Comparison of ENCODE assay signal across 35 cellular contexts in genomic region chr17:63493411-63493810, GRCh38. TPM values are rescaled to one million over a fixed set of nuclear protein-coding genes. Genes with fewer than 3 reads are reported as not detected.
"Had no signal": no experiment of that assay in that cellular context is flagged by ENCODE, and none has a peak within 500 bp of the region (broad histone marks: within the 10 kb centered on the region; RNA-seq: fewer than 3 reads in every experiment).

No MANE protein-coding gene starts in this region.

- FAIRE-seq: colon had no signal

- H3K27ac Mint-ChIP-seq: activated CD4-positive, alpha-beta memory T cell treated with anti-CD3 and anti-CD28 coated beads for 36 hours; activated CD4-positive, alpha-beta T cell treated with anti-CD3 and anti-CD28 coated beads for 36 hours; activated CD4-positive, alpha-beta T cell treated with anti-CD3 and anti-CD28 coated beads, Interleukin-2, amount 10 ng/mL, durations not matched to agents 24 days and 14 days; activated CD8-positive, alpha-beta memory T cell treated with anti-CD3 and anti-CD28 coated beads, Interleukin-2, amount 10 ng/mL, durations not matched to agents 7 days and 5 days; activated CD8-positive, alpha-beta T cell treated with anti-CD3 and anti-CD28 coated beads, Interleukin-2, amount 10 ng/mL, durations not matched to agents 7 days and 5 days; activated naive CD4-positive, alpha-beta T cell treated with anti-CD3 and anti-CD28 coated beads for 36 hours; activated naive CD4-positive, alpha-beta T cell treated with anti-CD3 and anti-CD28 coated beads, Interleukin-2, amount 50 U/mL, for 24 hours; activated naive CD8-positive, alpha-beta T cell treated with anti-CD3 and anti-CD28 coated beads for 36 hours; activated naive CD8-positive, alpha-beta T cell treated with anti-CD3 and anti-CD28 coated beads, Interleukin-2, amount 50 U/mL, for 24 hours; activated T-helper 1 cell treated with anti-CD3 and anti-CD28 coated beads, Interleukin-12 subunit alpha, Interleukin-12 subunit beta, Interleukin-2, Interleukin-4 antibody, amounts not matched to agents 30 ng/mL and 10 ng/mL and 1 ng/mL, durations not matched to agents 14 hours and 24 hours and 36 hours; activated T-helper 2 cell treated with anti-CD3 and anti-CD28 coated beads, Interferon-gamma antibody, Interleukin-2, Interleukin-4, amounts not matched to agents 10 μg/mL and 5 μg/mL and 100 μg/mL, durations not matched to agents 14 hours and 24 hours and 36 hours; effector memory CD8-positive, alpha-beta T cell had no signal

- ATAC-seq: activated CD4-positive, alpha-beta T cell treated with anti-CD3 and anti-CD28 coated beads for 36 hours; activated CD8-positive, alpha-beta memory T cell treated with anti-CD3 and anti-CD28 coated beads, Interleukin-2, amount 10 ng/mL, durations not matched to agents 7 days and 5 days; activated CD8-positive, alpha-beta T cell treated with anti-CD3 and anti-CD28 coated beads, Interleukin-2, amount 10 ng/mL, durations not matched to agents 7 days and 5 days; activated naive CD8-positive, alpha-beta T cell treated with anti-CD3 and anti-CD28 coated beads, Interleukin-2, amount 50 U/mL, for 24 hours; body of pancreas; effector memory CD8-positive, alpha-beta T cell; foreskin keratinocyte; gastrocnemius medialis had no signal

- H3K4me3 Mint-ChIP-seq: activated CD4-positive, alpha-beta memory T cell treated with anti-CD3 and anti-CD28 coated beads for 36 hours; activated CD4-positive, alpha-beta T cell treated with anti-CD3 and anti-CD28 coated beads for 36 hours; activated CD4-positive, alpha-beta T cell treated with anti-CD3 and anti-CD28 coated beads, Interleukin-2, amount 10 ng/mL, durations not matched to agents 24 days and 14 days; activated CD8-positive, alpha-beta memory T cell treated with anti-CD3 and anti-CD28 coated beads, Interleukin-2, amount 10 ng/mL, durations not matched to agents 7 days and 5 days; activated CD8-positive, alpha-beta T cell treated with anti-CD3 and anti-CD28 coated beads, Interleukin-2, amount 10 ng/mL, durations not matched to agents 7 days and 5 days; activated naive CD4-positive, alpha-beta T cell treated with anti-CD3 and anti-CD28 coated beads for 36 hours; activated naive CD4-positive, alpha-beta T cell treated with anti-CD3 and anti-CD28 coated beads, Interleukin-2, amount 50 U/mL, for 24 hours; activated naive CD8-positive, alpha-beta T cell treated with anti-CD3 and anti-CD28 coated beads for 36 hours; activated naive CD8-positive, alpha-beta T cell treated with anti-CD3 and anti-CD28 coated beads, Interleukin-2, amount 50 U/mL, for 24 hours; activated T-helper 1 cell treated with anti-CD3 and anti-CD28 coated beads, Interleukin-12 subunit alpha, Interleukin-12 subunit beta, Interleukin-2, Interleukin-4 antibody, amounts not matched to agents 30 ng/mL and 10 ng/mL and 1 ng/mL, durations not matched to agents 14 hours and 24 hours and 36 hours; effector memory CD8-positive, alpha-beta T cell had no signal

- H3K9me3 Mint-ChIP-seq: activated CD4-positive, alpha-beta memory T cell treated with anti-CD3 and anti-CD28 coated beads for 36 hours; activated CD4-positive, alpha-beta T cell treated with anti-CD3 and anti-CD28 coated beads, Interleukin-2, amount 10 ng/mL, durations not matched to agents 24 days and 14 days; activated naive CD4-positive, alpha-beta T cell treated with anti-CD3 and anti-CD28 coated beads for 36 hours; activated naive CD4-positive, alpha-beta T cell treated with anti-CD3 and anti-CD28 coated beads, Interleukin-2, amount 50 U/mL, for 24 hours; activated naive CD8-positive, alpha-beta T cell treated with anti-CD3 and anti-CD28 coated beads for 36 hours; activated naive CD8-positive, alpha-beta T cell treated with anti-CD3 and anti-CD28 coated beads, Interleukin-2, amount 50 U/mL, for 24 hours; activated T-helper 1 cell treated with anti-CD3 and anti-CD28 coated beads, Interleukin-12 subunit alpha, Interleukin-12 subunit beta, Interleukin-2, Interleukin-4 antibody, amounts not matched to agents 30 ng/mL and 10 ng/mL and 1 ng/mL, durations not matched to agents 14 hours and 24 hours and 36 hours; activated T-helper 2 cell treated with anti-CD3 and anti-CD28 coated beads, Interferon-gamma antibody, Interleukin-2, Interleukin-4, amounts not matched to agents 10 μg/mL and 5 μg/mL and 100 μg/mL, durations not matched to agents 14 hours and 24 hours and 36 hours; effector memory CD8-positive, alpha-beta T cell had no signal

- H3K27ac ChIP-seq: adrenal gland, body of pancreas, esophagus muscularis mucosa, foreskin keratinocyte, gastrocnemius medialis had no signal

- H3K36me3 Mint-ChIP-seq: activated CD4-positive, alpha-beta memory T cell treated with anti-CD3 and anti-CD28 coated beads for 36 hours; activated CD8-positive, alpha-beta memory T cell treated with anti-CD3 and anti-CD28 coated beads, Interleukin-2, amount 10 ng/mL, durations not matched to agents 7 days and 5 days; activated naive CD4-positive, alpha-beta T cell treated with anti-CD3 and anti-CD28 coated beads, Interleukin-2, amount 50 U/mL, for 24 hours; activated naive CD8-positive, alpha-beta T cell treated with anti-CD3 and anti-CD28 coated beads for 36 hours had no signal

- H3K27me3 ChIP-seq: adrenal gland, body of pancreas, esophagus muscularis mucosa, gastrocnemius medialis had no signal

- H3K9me3 ChIP-seq: adrenal gland, body of pancreas, esophagus muscularis mucosa, gastrocnemius medialis had no signal

- H3K4me3 ChIP-seq: adrenal gland, body of pancreas, esophagus muscularis mucosa, gastrocnemius medialis had no signal

- DNase-seq: activated CD4-positive, alpha-beta memory T cell treated with anti-CD3 and anti-CD28 coated beads for 36 hours; activated CD4-positive, alpha-beta T cell treated with anti-CD3 and anti-CD28 coated beads for 36 hours; activated CD4-positive, alpha-beta T cell treated with anti-CD3 and anti-CD28 coated beads, Interleukin-2, amount 10 ng/mL, durations not matched to agents 24 days and 14 days; activated CD4-positive, CD25-positive, alpha-beta regulatory T cell; activated CD4-positive, CD25-positive, alpha-beta regulatory T cell treated with anti-CD3 and anti-CD28 coated beads, Interleukin-2, amount 50 U/mL, for 72 hours; activated CD8-positive, alpha-beta memory T cell treated with anti-CD3 and anti-CD28 coated beads, Interleukin-2, amount 10 ng/mL, durations not matched to agents 7 days and 5 days; activated CD8-positive, alpha-beta memory T cell treated with anti-CD3 and anti-CD28 coated beads, Interleukin-2, amount 50 U/mL, for 4 hours; activated CD8-positive, alpha-beta T cell treated with anti-CD3 and anti-CD28 coated beads, Interleukin-2, amount 10 ng/mL, durations not matched to agents 7 days and 5 days; activated effector memory CD4-positive, alpha-beta T cell treated with anti-CD3 and anti-CD28 coated beads, Interleukin-2, amount 50 U/mL, for 16 hours; activated naive CD4-positive, alpha-beta T cell treated with anti-CD3 and anti-CD28 coated beads for 36 hours; activated naive CD8-positive, alpha-beta T cell treated with anti-CD3 and anti-CD28 coated beads for 36 hours; activated naive CD8-positive, alpha-beta T cell treated with anti-CD3 and anti-CD28 coated beads, Interleukin-2, amount 50 U/mL, for 24 hours; activated T-cell treated with anti-CD3 and anti-CD28 coated beads, Interleukin-2, amount 50 U/mL, for 1 hour; activated T-cell treated with anti-CD3 and anti-CD28 coated beads, Interleukin-2, amount 50 U/mL, for 48 hours; adrenal gland; amygdala; aorta; body of pancreas; caudate nucleus; cortex of kidney; dermis blood vessel endothelial cell; effector CD4-positive, alpha-beta T cell; effector memory CD8-positive, alpha-beta T cell; erythroblast; foreskin keratinocyte; gastrocnemius medialis; T-helper 2 cell had no signal

- H3K36me3 ChIP-seq: adrenal gland, gastrocnemius medialis had no signal

- H3K27me3 Mint-ChIP-seq: activated CD4-positive, alpha-beta memory T cell treated with anti-CD3 and anti-CD28 coated beads for 36 hours; activated CD4-positive, alpha-beta T cell treated with anti-CD3 and anti-CD28 coated beads for 36 hours; activated CD4-positive, alpha-beta T cell treated with anti-CD3 and anti-CD28 coated beads, Interleukin-2, amount 10 ng/mL, durations not matched to agents 24 days and 14 days; activated CD8-positive, alpha-beta memory T cell treated with anti-CD3 and anti-CD28 coated beads, Interleukin-2, amount 10 ng/mL, durations not matched to agents 7 days and 5 days; activated naive CD4-positive, alpha-beta T cell treated with anti-CD3 and anti-CD28 coated beads, Interleukin-2, amount 50 U/mL, for 24 hours; activated naive CD8-positive, alpha-beta T cell treated with anti-CD3 and anti-CD28 coated beads for 36 hours; activated naive CD8-positive, alpha-beta T cell treated with anti-CD3 and anti-CD28 coated beads, Interleukin-2, amount 50 U/mL, for 24 hours; effector memory CD8-positive, alpha-beta T cell had no signal

- H3K4me1 Mint-ChIP-seq: activated CD4-positive, alpha-beta T cell treated with anti-CD3 and anti-CD28 coated beads for 36 hours; activated CD4-positive, alpha-beta T cell treated with anti-CD3 and anti-CD28 coated beads, Interleukin-2, amount 10 ng/mL, durations not matched to agents 24 days and 14 days; activated CD8-positive, alpha-beta memory T cell treated with anti-CD3 and anti-CD28 coated beads, Interleukin-2, amount 10 ng/mL, durations not matched to agents 7 days and 5 days; activated naive CD4-positive, alpha-beta T cell treated with anti-CD3 and anti-CD28 coated beads, Interleukin-2, amount 50 U/mL, for 24 hours; activated naive CD8-positive, alpha-beta T cell treated with anti-CD3 and anti-CD28 coated beads for 36 hours; activated naive CD8-positive, alpha-beta T cell treated with anti-CD3 and anti-CD28 coated beads, Interleukin-2, amount 50 U/mL, for 24 hours had no signal

- H3K4me1 ChIP-seq: adrenal gland, esophagus muscularis mucosa, foreskin keratinocyte, gastrocnemius medialis had no signal

RNA-seq across cellular contexts. Expression of gene ACE, which starts 16.6 kb away (rescaled TPM):
- total RNA-seq: activated CD4-positive, alpha-beta T cell treated with anti-CD3 and anti-CD28 coated beads, Interleukin-2, amount 10 ng/mL, durations not matched to agents 24 days and 14 days; activated naive CD8-positive, alpha-beta T cell treated with anti-CD3 and anti-CD28 coated beads for 36 hours; activated T-helper 2 cell treated with anti-CD3 and anti-CD28 coated beads, Interferon-gamma antibody, Interleukin-2, Interleukin-4, amounts not matched to agents 10 μg/mL and 5 μg/mL and 100 μg/mL, durations not matched to agents 14 hours and 24 hours and 36 hours had no signal

RNA-seq across cellular contexts. Expression of gene KCNH6, which starts 29.7 kb away (rescaled TPM):
- total RNA-seq: activated CD4-positive, alpha-beta memory T cell treated with anti-CD3 and anti-CD28 coated beads for 36 hours; activated CD4-positive, alpha-beta T cell treated with anti-CD3 and anti-CD28 coated beads for 36 hours; activated CD4-positive, alpha-beta T cell treated with anti-CD3 and anti-CD28 coated beads, Interleukin-2, amount 10 ng/mL, durations not matched to agents 24 days and 14 days; activated CD8-positive, alpha-beta memory T cell treated with anti-CD3 and anti-CD28 coated beads for 36 hours; activated CD8-positive, alpha-beta memory T cell treated with anti-CD3 and anti-CD28 coated beads, Interleukin-2, amount 10 ng/mL, durations not matched to agents 7 days and 5 days; activated CD8-positive, alpha-beta T cell treated with anti-CD3 and anti-CD28 coated beads, Interleukin-2, amount 10 ng/mL, durations not matched to agents 7 days and 5 days; activated naive CD4-positive, alpha-beta T cell treated with anti-CD3 and anti-CD28 coated beads for 36 hours; activated naive CD8-positive, alpha-beta T cell treated with anti-CD3 and anti-CD28 coated beads for 36 hours; activated T-helper 1 cell treated with anti-CD3 and anti-CD28 coated beads, Interleukin-12 subunit alpha, Interleukin-12 subunit beta, Interleukin-2, Interleukin-4 antibody, amounts not matched to agents 30 ng/mL and 10 ng/mL and 1 ng/mL, durations not matched to agents 14 hours and 24 hours and 36 hours; activated T-helper 2 cell treated with anti-CD3 and anti-CD28 coated beads, Interferon-gamma antibody, Interleukin-2, Interleukin-4, amounts not matched to agents 10 μg/mL and 5 μg/mL and 100 μg/mL, durations not matched to agents 14 hours and 24 hours and 36 hours; aorta; chondrocyte; dermis blood vessel endothelial cell; esophagus muscularis mucosa; foreskin keratinocyte; gastrocnemius medialis; T-helper 1 cell treated with Interleukin-12 subunit alpha and Interleukin-12 subunit beta and Interleukin-4 antibody, amounts not matched to agents 30 ng/mL and 1 ng/mL, for 36 hours had no signal
- polyA plus RNA-seq: aorta, foreskin keratinocyte had no signal
